ENCODE assay signal across 25 cellular contexts in genomic region chr7:119756687-119757086, GRCh38.
DNase-seq lines count a peak whose midpoint lies in the region; ATAC-seq and TF ChIP-seq lines count a peak whose summit lies in the region.
"Had no signal": no experiment of that assay in that cellular context is flagged by ENCODE, and none has a peak within 500 bp of the region (broad histone marks: within the 10 kb centered on the region; RNA-seq: fewer than 3 reads in every experiment).

No MANE protein-coding gene starts in this region.

- no peak overlapping the region for H3K4ac ChIP-seq in neuronal stem cell (ENCODE audit: low read length)

- no peak for TF ChIP-seq CTCF in WTC11 (IDR thresholded peaks at IDR 0.05)

- no peaks in the 10 kb centered on the region for H3K79me1 ChIP-seq in neuronal stem cell (ENCODE audit: low read depth, low read length)

- H3K4me1 Mint-ChIP-seq in WTC11 = peaks cover 36% of the 10 kb centered on the region
- H3K4me1 Mint-ChIP-seq in activated T-cell treated with anti-CD3 and anti-CD28 coated beads, Interleukin-2, amount 50 U/mL, for 4 hours (ENCODE audit: low read depth) = no peaks in the 10 kb centered on the region
- H3K4me1 Mint-ChIP-seq in T-helper 2 cell treated with Interferon-gamma antibody and Interleukin-4, amounts not matched to agents 5 μg/mL and 100 μg/mL, for 36 hours (ENCODE audit: low read depth) = no peaks in the 10 kb centered on the region
- H3K4me1 Mint-ChIP-seq: CD14-positive monocyte; CD4-positive, alpha-beta memory T cell; CD4-positive, CD25-positive, alpha-beta regulatory T cell; CD8-positive, alpha-beta memory T cell had no signal

- H3K9ac ChIP-seq in neuronal stem cell (ENCODE audit: low read depth, low read length, poor library complexity) = no peak overlapping the region
- H3K9ac ChIP-seq: BLaER1 had no signal

- H3K36me3 ChIP-seq in neuronal stem cell (replicated peaks in 1 of 2; ENCODE audit: control insufficient read depth in 2 of 2, insufficient read depth in 2 of 2, low read length in 2 of 2) = no peaks in the 10 kb centered on the region
- H3K36me3 ChIP-seq: BE2C, BLaER1 had no signal

- no peak overlapping the region for H4K8ac ChIP-seq in neuronal stem cell (ENCODE audit: low read depth, low read length)

- ATAC-seq in WTC11 = peak; percentile 67
- ATAC-seq in activated T-cell treated with anti-CD3 and anti-CD28 coated beads, Interleukin-2, amount 50 U/mL, for 4 hours = no peak
- ATAC-seq: A549, GM12878 had no signal

- H3K4me1 ChIP-seq in neuronal stem cell (ENCODE audit: control insufficient read depth in 2 of 2, insufficient read depth in 1 of 2, low read depth in 1 of 2, low read length in 2 of 2) = no peaks in the 10 kb centered on the region
- H3K4me1 ChIP-seq: A549, BE2C, BLaER1 had no signal

- H3K9me3 Mint-ChIP-seq in WTC11 = no peaks in the 10 kb centered on the region
- peaks cover 14% of the 10 kb centered on the region for H3K9me3 Mint-ChIP-seq in activated T-cell treated with anti-CD3 and anti-CD28 coated beads, Interleukin-2, amount 50 U/mL, for 4 hours
- no peaks in the 10 kb centered on the region for H3K9me3 Mint-ChIP-seq in T-helper 2 cell treated with Interferon-gamma antibody and Interleukin-4, amounts not matched to agents 5 μg/mL and 100 μg/mL, for 36 hours
- H3K9me3 Mint-ChIP-seq: CD14-positive monocyte had no signal

- H2AK5ac ChIP-seq in neuronal stem cell (ENCODE audit: low read depth, low read length) = no peak overlapping the region

- H2BK5ac ChIP-seq in neuronal stem cell (ENCODE audit: low read length) = no peak overlapping the region

- H3K4me3 ChIP-seq in neuronal stem cell (ENCODE audit: low read length in 2 of 2) = no peak overlapping the region
- H3K4me3 ChIP-seq: A549, BLaER1, GM12878 had no signal

- peak; percentile 33 for DNase-seq in NCI-H82 (lab: John Stamatoyannopoulos, UW)
- DNase-seq in NCI-H82 treated with DMSO at 0.1 percent for 48 hours (lab: John Stamatoyannopoulos, UW; ENCODE audit: unreplicated experiment) = no peak
- DNase-seq in WTC11 (ENCODE audit: low spot score) = no peak
- DNase-seq in iPS-NIHi11 (ENCODE audit: low spot score) = peak; percentile 7
- DNase-seq in neuronal stem cell (ENCODE audit: low spot score) = no peak
- DNase-seq in activated T-cell treated with anti-CD3 and anti-CD28 coated beads, Interleukin-2, amount 50 U/mL, for 4 hours = no peak
- no peak for DNase-seq in T-helper 2 cell treated with Interferon-gamma antibody and Interleukin-4, amounts not matched to agents 5 μg/mL and 100 μg/mL, for 36 hours (ENCODE audit: low spot score)
- DNase-seq: BE2C; C1 segment of cervical spinal cord; CD4-positive, alpha-beta memory T cell; CD4-positive, CD25-positive, alpha-beta regulatory T cell; CD8-positive, alpha-beta memory T cell; COR-L47; DMS 273 treated with DMSO at 0.1 percent for 48 hours; DMS153; DMS53; DMS79; DND-41; EL; GDM1 had no signal

- H3K27me3 ChIP-seq in neuronal stem cell (ENCODE audit: control insufficient read depth in 3 of 3, insufficient read depth in 3 of 3, low read depth in 1 of 3, low read length in 3 of 3) = no peaks in the 10 kb centered on the region
- H3K27me3 ChIP-seq: BE2C, BLaER1 had no signal

- H3K18ac ChIP-seq in neuronal stem cell (ENCODE audit: low read length) = no peak overlapping the region

- CTCF ChIA-PET in WTC11 (lab: Charles Lee) = no interaction called here

- H2AFZ ChIP-seq in neuronal stem cell (ENCODE audit: low read length) = no peak overlapping the region

- H3K9me3 ChIP-seq in neuronal stem cell (replicated peaks in 1 of 2; ENCODE audit: control insufficient read depth in 2 of 2, insufficient read depth in 1 of 2, low read depth in 1 of 2, low read length in 2 of 2) = no peaks in the 10 kb centered on the region
- H3K9me3 ChIP-seq: A549, BE2C, BLaER1 had no signal

- no peak overlapping the region for H3K4me3 Mint-ChIP-seq in WTC11
- H3K4me3 Mint-ChIP-seq in activated T-cell treated with anti-CD3 and anti-CD28 coated beads, Interleukin-2, amount 50 U/mL, for 4 hours = no peak overlapping the region
- no peak overlapping the region for H3K4me3 Mint-ChIP-seq in T-helper 2 cell treated with Interferon-gamma antibody and Interleukin-4, amounts not matched to agents 5 μg/mL and 100 μg/mL, for 36 hours
- H3K4me3 Mint-ChIP-seq: CD14-positive monocyte; CD4-positive, alpha-beta memory T cell; CD4-positive, CD25-positive, alpha-beta regulatory T cell; CD8-positive, alpha-beta memory T cell had no signal

- no peak overlapping the region for H3K27ac ChIP-seq in neuronal stem cell (replicated peaks; ENCODE audit: low read length)
- H3K27ac ChIP-seq: 22Rv1, A549, BLaER1 had no signal

- no peak overlapping the region for H2BK120ac ChIP-seq in neuronal stem cell (ENCODE audit: low read depth, low read length)

- H4K91ac ChIP-seq in neuronal stem cell (ENCODE audit: low read depth, low read length, poor library complexity) = no peak overlapping the region

- H3K36me3 Mint-ChIP-seq in WTC11 = no peaks in the 10 kb centered on the region
- H3K36me3 Mint-ChIP-seq in activated T-cell treated with anti-CD3 and anti-CD28 coated beads, Interleukin-2, amount 50 U/mL, for 4 hours (ENCODE audit: insufficient read depth) = no peaks in the 10 kb centered on the region
- H3K36me3 Mint-ChIP-seq in T-helper 2 cell treated with Interferon-gamma antibody and Interleukin-4, amounts not matched to agents 5 μg/mL and 100 μg/mL, for 36 hours (ENCODE audit: low read depth) = no peaks in the 10 kb centered on the region
- H3K36me3 Mint-ChIP-seq: CD14-positive monocyte; CD4-positive, alpha-beta memory T cell; CD4-positive, CD25-positive, alpha-beta regulatory T cell; CD8-positive, alpha-beta memory T cell had no signal

- no peak overlapping the region for H3K14ac ChIP-seq in neuronal stem cell (ENCODE audit: low read length)

- H3K27ac Mint-ChIP-seq in WTC11 = peak overlapping the region; percentile 50; the same call in 1 of the 2 replicates
- H3K27ac Mint-ChIP-seq in T-helper 2 cell treated with Interferon-gamma antibody and Interleukin-4, amounts not matched to agents 5 μg/mL and 100 μg/mL, for 36 hours = no peak overlapping the region
- H3K27ac Mint-ChIP-seq: CD14-positive monocyte; CD4-positive, alpha-beta memory T cell; CD4-positive, CD25-positive, alpha-beta regulatory T cell; CD8-positive, alpha-beta memory T cell had no signal

- no peaks in the 10 kb centered on the region for H3K27me3 Mint-ChIP-seq in WTC11 (ENCODE audit: low read depth)
- H3K27me3 Mint-ChIP-seq in activated T-cell treated with anti-CD3 and anti-CD28 coated beads, Interleukin-2, amount 50 U/mL, for 4 hours (ENCODE audit: low read depth) = no peaks in the 10 kb centered on the region
- H3K27me3 Mint-ChIP-seq in T-helper 2 cell treated with Interferon-gamma antibody and Interleukin-4, amounts not matched to agents 5 μg/mL and 100 μg/mL, for 36 hours (ENCODE audit: low read depth) = no peaks in the 10 kb centered on the region
- H3K27me3 Mint-ChIP-seq: CD4-positive, alpha-beta memory T cell; CD4-positive, CD25-positive, alpha-beta regulatory T cell; CD8-positive, alpha-beta memory T cell had no signal

- no peak overlapping the region for H3K4me2 ChIP-seq in neuronal stem cell (ENCODE audit: insufficient read depth, low read length, poor library complexity, severe bottlenecking)
- H3K4me2 ChIP-seq: A549, BLaER1 had no signal

- POLR2A ChIA-PET in WTC11 (lab: Charles Lee) = no interaction called here

- H3K23ac ChIP-seq in neuronal stem cell (ENCODE audit: low read depth, low read length, poor library complexity) = no peak overlapping the region

- H2BK12ac ChIP-seq in neuronal stem cell (ENCODE audit: low read length) = no peak overlapping the region

- H2BK15ac ChIP-seq in neuronal stem cell (ENCODE audit: low read length) = no peak overlapping the region

TF ChIP-seq in WTC11, 78 proteins besides CTCF, POLR2A, EP300 and RAD21 (continues in another document):
- no peak for TF ChIP-seq ZSCAN18 (CRISPR knock-in tag; IDR thresholded peaks at IDR 0.05)
- no peak for TF ChIP-seq KAT7 (CRISPR knock-in tag; IDR thresholded peaks at IDR 0.05; ENCODE audit: borderline replicate concordance)
- TF ChIP-seq TEAD1 (CRISPR knock-in tag; IDR thresholded peaks at IDR 0.05) = no peak
- TF ChIP-seq CBFB (CRISPR knock-in tag; IDR thresholded peaks at IDR 0.05; ENCODE audit: low read depth) = no peak
- no peak for TF ChIP-seq ATF3 (CRISPR knock-in tag; conservative IDR thresholded peaks at IDR 0.05)
- no peak for TF ChIP-seq GTF2I (CRISPR knock-in tag; conservative IDR thresholded peaks at IDR 0.05)

Comparison
In these comparisons a context has a peak if more than half of its experiments do, and no peak if none do; other contexts are left out.
1. DNase-seq: peak in NCI-H82 (single experiment) and iPS-NIHi11 (single experiment); none in NCI-H82 treated with DMSO at 0.1 percent for 48 hours (single experiment), WTC11 (single experiment), neuronal stem cell (single experiment), activated T-cell treated with anti-CD3 and anti-CD28 coated beads, Interleukin-2, amount 50 U/mL, for 4 hours (single experiment) and T-helper 2 cell treated with Interferon-gamma antibody and Interleukin-4, amounts not matched to agents 5 μg/mL and 100 μg/mL, for 36 hours (single experiment).